8 cellular contexts compared by ENCODE assay signal in genomic region chr17:51164911-51165679, GRCh38. TPM values are rescaled to one million over a fixed set of nuclear protein-coding genes. Genes with fewer than 3 reads are reported as not detected.
DNase-seq lines count a peak whose midpoint lies in the region; ATAC-seq and TF ChIP-seq lines count a peak whose summit lies in the region.

No MANE protein-coding gene starts in this region.

- H3K4me3 ChIP-seq in GM06990 (replicated peaks; ENCODE audit: low read depth, low read length): peak overlapping the region; percentile 88
- H3K4me3 ChIP-seq in naive thymus-derived CD4-positive, alpha-beta T cell (ENCODE audit: low read length): no peak overlapping the region

- no peak for ATAC-seq in naive thymus-derived CD4-positive, alpha-beta T cell
- no peak for ATAC-seq in HG02885 (IDR thresholded peaks at IDR 0.05; ENCODE audit: poor library complexity, unreplicated experiment)

- H3K36me3 ChIP-seq in GM06990 (ENCODE audit: control insufficient read depth, insufficient read depth, low read length): peaks cover 16% of the 10 kb centered on the region
- H3K36me3 ChIP-seq in naive thymus-derived CD4-positive, alpha-beta T cell (ENCODE audit: control insufficient read depth in 2 of 3, insufficient read depth in 3 of 3, low read length in 3 of 3): peaks cover 0 to 25% (median 6%) of the 10 kb centered on the region in 3 experiments

- H3K36me3 Mint-ChIP-seq in naive thymus-derived CD4-positive, alpha-beta T cell: peaks cover 0 to 29% (median 13%) of the 10 kb centered on the region in 5 donors

- H3K9me3 Mint-ChIP-seq in naive thymus-derived CD4-positive, alpha-beta T cell: no peaks in the 10 kb centered on the region

- CTCF ChIA-PET in naive thymus-derived CD4-positive, alpha-beta T cell (lab: Charles Lee): interaction anchor here (1.1 kb wide), 1 partner anchor 10 kb away, joined by 5 read pairs; no protein-coding TSS in a partner anchor

- no peaks in the 10 kb centered on the region for H3K27me3 ChIP-seq in GM06990 (replicated peaks; ENCODE audit: control insufficient read depth, insufficient read depth, low read length)
- no peaks in the 10 kb centered on the region for H3K27me3 ChIP-seq in naive thymus-derived CD4-positive, alpha-beta T cell (ENCODE audit: control insufficient read depth in 2 of 2, insufficient read depth in 2 of 2, low read length in 2 of 2)

- peak overlapping the region; percentile 89 to 99 (median 95) for H3K27ac Mint-ChIP-seq in naive thymus-derived CD4-positive, alpha-beta T cell

- no peaks in the 10 kb centered on the region for H3K27me3 Mint-ChIP-seq in naive thymus-derived CD4-positive, alpha-beta T cell

- TF ChIP-seq CTCF in GM06990 (IDR thresholded peaks at IDR 0.05; ENCODE audit: insufficient read depth, low read length, poor library complexity, severe bottlenecking): no peak

- peak overlapping the region; percentile 80 for H3K27ac ChIP-seq in naive thymus-derived CD4-positive, alpha-beta T cell (ENCODE audit: low read depth, low read length)

- peaks cover 0 to 5% of the 10 kb centered on the region in 2 donors for H3K4me1 ChIP-seq in naive thymus-derived CD4-positive, alpha-beta T cell (ENCODE audit: control insufficient read depth in 2 of 2, insufficient read depth in 2 of 2, low read length in 2 of 2)

- peak overlapping the region; percentile 87 to 98 (median 95) for H3K4me3 Mint-ChIP-seq in naive thymus-derived CD4-positive, alpha-beta T cell

- peaks cover 0 to 35% (median 24%) of the 10 kb centered on the region in 7 donors for H3K4me1 Mint-ChIP-seq in naive thymus-derived CD4-positive, alpha-beta T cell

- intact Hi-C loops in naive thymus-derived CD4-positive, alpha-beta T cell (cut with micrococcal nuclease): loop anchor here in 1 of 2 donors (5.0 kb wide), 1 partner anchor 298 kb away; the partner anchor contains the start of gene TOB1

- H3K9me3 ChIP-seq in naive thymus-derived CD4-positive, alpha-beta T cell (ENCODE audit: control insufficient read depth in 2 of 3, low read length in 3 of 3): no peaks in the 10 kb centered on the region

- POLR2A ChIA-PET in naive thymus-derived CD4-positive, alpha-beta T cell (lab: Charles Lee): interaction anchor here (1.0 to 1.9 kb wide), 4 partner anchors 12 to 298 kb away, joined by 3 to 7 read pairs (median 6); partner anchors contain the start of genes NME1, SPAG9 and TOB1

- no peak for DNase-seq in GM06990 (ENCODE audit: extremely low read depth, insufficient read length)
- DNase-seq in NCI-H524 (lab: John Stamatoyannopoulos, UW): peak; percentile 78 to 85
- peak; percentile 26 for DNase-seq in cerebellum (ENCODE audit: low spot score)
- no peak for DNase-seq in naive thymus-derived CD4-positive, alpha-beta T cell
- DNase-seq in amniotic stem cell (lab: John Stamatoyannopoulos, UW): no peak
- no peak for DNase-seq in middle frontal gyrus (ENCODE audit: extremely low spot score, low spot score)
- no peak for DNase-seq in NK-92 treated with Interleukin-12 subunit alpha and Interleukin-12 subunit beta, amount 100 ng/mL, for 24 hours (lab: John Stamatoyannopoulos, UW)

RNA-seq across cellular contexts. Expression of gene NME2, which starts 1.1 kb away (rescaled TPM):
- total RNA-seq in cerebellum: 104 TPM
- total RNA-seq in naive thymus-derived CD4-positive, alpha-beta T cell: 100 to 1,000 TPM; 133 to 457 (median 179) TPM
- polyA plus RNA-seq in naive thymus-derived CD4-positive, alpha-beta T cell: 100 to 1,000 TPM; 255 to 280 TPM

RNA-seq across cellular contexts. Expression of gene NME1, which starts 11.7 kb away (rescaled TPM):
- total RNA-seq in cerebellum: 35.8 TPM
- 100 to 1,000 TPM in 1 of 5 experiments, 10 to 100 TPM in 4; 13.4 to 159 (median 20.1) TPM for total RNA-seq in naive thymus-derived CD4-positive, alpha-beta T cell
- 10 to 100 TPM; 58.9 to 59.7 TPM for polyA plus RNA-seq in naive thymus-derived CD4-positive, alpha-beta T cell

RNA-seq across cellular contexts. Expression of gene SPAG9, which starts 44.4 kb away (rescaled TPM):
- total RNA-seq in cerebellum: 327 TPM
- total RNA-seq in naive thymus-derived CD4-positive, alpha-beta T cell: 10 to 100 TPM; 52.6 to 73.4 (median 54.9) TPM
- 1 to 10 TPM; 3.3 to 5.9 TPM for polyA plus RNA-seq in naive thymus-derived CD4-positive, alpha-beta T cell

Comparison
In these comparisons a context has a peak if more than half of its experiments do, and no peak if none do; other contexts are left out.
1. DNase-seq: peak in NCI-H524 (2 of 2) and cerebellum (single experiment); none in GM06990 (single experiment), naive thymus-derived CD4-positive, alpha-beta T cell (0 of 9), amniotic stem cell (single experiment), middle frontal gyrus (single experiment) and NK-92 treated with Interleukin-12 subunit alpha and Interleukin-12 subunit beta, amount 100 ng/mL, for 24 hours (single experiment).